Comparison of ENCODE assay signal across 8 cellular contexts in the genomic region with DNA sequence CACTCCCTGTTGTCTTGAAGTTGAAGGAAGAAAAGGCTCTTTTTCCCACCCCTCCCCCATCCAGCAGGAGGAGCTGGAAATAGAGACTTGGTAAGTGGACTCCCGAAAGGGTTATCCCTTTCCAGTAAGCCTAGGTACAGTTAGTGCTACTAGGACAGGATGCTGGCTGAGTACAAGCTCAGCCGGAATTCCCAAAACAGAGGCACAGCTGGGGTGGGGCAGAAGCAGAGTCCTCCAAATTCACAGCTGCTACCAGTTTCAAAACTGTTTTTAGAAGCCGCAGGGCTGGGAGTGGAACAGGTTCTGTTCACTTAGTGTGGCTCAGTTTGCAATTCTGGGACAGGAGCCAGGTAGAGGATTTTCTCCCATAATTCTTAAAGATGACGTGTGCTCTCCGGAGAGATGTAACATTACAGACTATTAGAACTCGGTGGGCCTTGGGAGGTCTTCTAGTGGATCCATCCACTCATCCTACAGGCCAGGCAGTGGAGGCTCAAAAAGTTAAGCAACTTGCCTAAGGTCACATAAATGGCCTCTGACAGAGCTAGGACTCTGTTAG. TPM values are rescaled to one million over a fixed set of nuclear protein-coding genes. Genes with fewer than 3 reads are reported as not detected.
DNase-seq lines count a peak whose midpoint lies in the region; TF ChIP-seq lines count a peak whose summit lies in the region.

No MANE protein-coding gene starts in this region.

- H3K4me3 ChIP-seq in AG04450 (ENCODE audit: low read depth, low read length) (no peak overlapping the region), esophagus muscularis mucosa (peak overlapping the region; percentile 0 to 18 (median 8))

- intact Hi-C loops in esophagus muscularis mucosa (cut with DNase I): no loop called here
- intact Hi-C loops in activated naive CD4-positive, alpha-beta T cell treated with anti-CD3 and anti-CD28 coated beads for 36 hours (cut with micrococcal nuclease): no loop called here

- H3K27ac ChIP-seq in AG04450 (ENCODE audit: low read depth, low read length) (peak overlapping the region; percentile 63), esophagus muscularis mucosa (replicated peaks in 1 of 4) (peak overlapping the region; percentile 45 to 81 (median 61))

- peaks cover 2% of the 10 kb centered on the region for H3K9me3 ChIP-seq in AG04450 (ENCODE audit: control insufficient read depth, insufficient read depth, low read length)
- H3K9me3 ChIP-seq in esophagus muscularis mucosa: no peaks in the 10 kb centered on the region

- no peak overlapping the region for H3K4me3 Mint-ChIP-seq in nephron progenitor cell
- H3K4me3 Mint-ChIP-seq in activated naive CD8-positive, alpha-beta T cell treated with anti-CD3 and anti-CD28 coated beads for 36 hours: no peak overlapping the region
- no peak overlapping the region for H3K4me3 Mint-ChIP-seq in activated naive CD4-positive, alpha-beta T cell treated with anti-CD3 and anti-CD28 coated beads for 36 hours

- H3K27ac Mint-ChIP-seq in nephron progenitor cell: no peak overlapping the region
- H3K27ac Mint-ChIP-seq in activated naive CD8-positive, alpha-beta T cell treated with anti-CD3 and anti-CD28 coated beads for 36 hours: no peak overlapping the region
- H3K27ac Mint-ChIP-seq in activated naive CD4-positive, alpha-beta T cell treated with anti-CD3 and anti-CD28 coated beads for 36 hours: no peak overlapping the region

- no peaks in the 10 kb centered on the region for H3K36me3 ChIP-seq in esophagus muscularis mucosa

- TF ChIP-seq CTCF in AG04450 (IDR thresholded peaks at IDR 0.05; ENCODE audit: low read depth, low read length) (no peak), esophagus muscularis mucosa (IDR thresholded peaks at IDR 0.05) (no peak), nephron progenitor cell (IDR thresholded peaks at IDR 0.05) (no peak)

- 24% methylated on average over 6 of the region's 6 CpGs for WGBS in esophagus muscularis mucosa

- POLR2A ChIA-PET in AG04450 (lab: Yijun Ruan, JAX): interaction anchor here (1.4 kb wide), 1 partner anchor 50 kb away, joined by 4 read pairs; no protein-coding TSS in a partner anchor

- H3K9me3 Mint-ChIP-seq in nephron progenitor cell: peaks cover 33% of the 10 kb centered on the region
- no peaks in the 10 kb centered on the region for H3K9me3 Mint-ChIP-seq in activated naive CD8-positive, alpha-beta T cell treated with anti-CD3 and anti-CD28 coated beads for 36 hours
- H3K9me3 Mint-ChIP-seq in activated naive CD4-positive, alpha-beta T cell treated with anti-CD3 and anti-CD28 coated beads for 36 hours: peaks cover 5% of the 10 kb centered on the region

- CTCF ChIA-PET in AG04450 (lab: Charles Lee): interaction anchor here (0.5 to 0.6 kb wide), 3 partner anchors 21 to 148 kb away, joined by 3 to 7 read pairs (median 3); no protein-coding TSS in a partner anchor
- CTCF ChIA-PET in activated naive CD4-positive, alpha-beta T cell treated with anti-CD3 and anti-CD28 coated beads for 36 hours (lab: Charles Lee): no interaction called here

- H3K4me1 ChIP-seq in esophagus muscularis mucosa: peaks cover 17 to 29% (median 27%) of the 10 kb centered on the region in 4 donors

- peak; percentile 44 for DNase-seq in AG04450 (ENCODE audit: low read depth, low spot score)
- DNase-seq in NCI-H69 (lab: John Stamatoyannopoulos, UW): peak; percentile 9
- no peak for DNase-seq in esophagus muscularis mucosa (ENCODE audit: extremely low spot score)
- peak; percentile 9 for DNase-seq in nephron progenitor cell
- DNase-seq in GM19238 (ENCODE audit: insufficient read length, low spot score): no peak
- no peak for DNase-seq in activated naive CD8-positive, alpha-beta T cell treated with anti-CD3 and anti-CD28 coated beads for 36 hours
- no peak for DNase-seq in activated naive CD4-positive, alpha-beta T cell treated with anti-CD3 and anti-CD28 coated beads for 36 hours
- no peak for DNase-seq in NCI-H1417 treated with DMSO at 0.1 percent for 48 hours (lab: John Stamatoyannopoulos, UW)

- no peaks in the 10 kb centered on the region for H3K27me3 Mint-ChIP-seq in nephron progenitor cell (ENCODE audit: low read depth, poor library complexity)
- no peaks in the 10 kb centered on the region for H3K27me3 Mint-ChIP-seq in activated naive CD8-positive, alpha-beta T cell treated with anti-CD3 and anti-CD28 coated beads for 36 hours
- no peaks in the 10 kb centered on the region for H3K27me3 Mint-ChIP-seq in activated naive CD4-positive, alpha-beta T cell treated with anti-CD3 and anti-CD28 coated beads for 36 hours (ENCODE audit: low read depth)

- peaks cover 27% of the 10 kb centered on the region for H3K4me1 Mint-ChIP-seq in nephron progenitor cell
- H3K4me1 Mint-ChIP-seq in activated naive CD8-positive, alpha-beta T cell treated with anti-CD3 and anti-CD28 coated beads for 36 hours: no peaks in the 10 kb centered on the region
- no peaks in the 10 kb centered on the region for H3K4me1 Mint-ChIP-seq in activated naive CD4-positive, alpha-beta T cell treated with anti-CD3 and anti-CD28 coated beads for 36 hours (ENCODE audit: low read depth)

- TF ChIP-seq POLR2A in esophagus muscularis mucosa (IDR thresholded peaks at IDR 0.05; ENCODE audit: low read depth): no peak

- H3K36me3 Mint-ChIP-seq in nephron progenitor cell (ENCODE audit: low read depth): peaks cover 21% of the 10 kb centered on the region
- no peaks in the 10 kb centered on the region for H3K36me3 Mint-ChIP-seq in activated naive CD8-positive, alpha-beta T cell treated with anti-CD3 and anti-CD28 coated beads for 36 hours
- H3K36me3 Mint-ChIP-seq in activated naive CD4-positive, alpha-beta T cell treated with anti-CD3 and anti-CD28 coated beads for 36 hours (ENCODE audit: low read depth): no peaks in the 10 kb centered on the region

- no peaks in the 10 kb centered on the region for H3K27me3 ChIP-seq in AG04450 (ENCODE audit: control insufficient read depth, insufficient read depth, low read length)
- H3K27me3 ChIP-seq in esophagus muscularis mucosa: no peaks in the 10 kb centered on the region

- peak; percentile 96 for TF ChIP-seq EP300 in esophagus muscularis mucosa (IDR thresholded peaks at IDR 0.05)

RNA-seq across cellular contexts. Expression of a gene that starts 19.0 kb away (rescaled TPM):
- 32.1 and 34.0 TPM in 2 replicates for polyA plus RNA-seq in AG04450 (2011; rRNA removed)
- 59.4 and 94.0 TPM in 2 replicates for polyA minus RNA-seq in AG04450 (2011; rRNA and poly(A)+ RNA removed)
- 100 to 1,000 TPM in 3 of 4 donors, 10 to 100 TPM in 1; 98.6 to 112 (median 102) TPM for total RNA-seq in esophagus muscularis mucosa
- 10 to 100 TPM; 35.8 to 41.6 TPM for total RNA-seq in activated naive CD8-positive, alpha-beta T cell treated with anti-CD3 and anti-CD28 coated beads for 36 hours
- total RNA-seq in activated naive CD4-positive, alpha-beta T cell treated with anti-CD3 and anti-CD28 coated beads for 36 hours: 10 to 100 TPM; 35.3 to 39.9 TPM

Comparison
In these comparisons a context has a peak if more than half of its experiments do, and no peak if none do; other contexts are left out.
1. DNase-seq: peak in AG04450 (single experiment), NCI-H69 (single experiment) and nephron progenitor cell (single experiment); none in esophagus muscularis mucosa (single experiment), GM19238 (single experiment), activated naive CD8-positive, alpha-beta T cell treated with anti-CD3 and anti-CD28 coated beads for 36 hours (single experiment), activated naive CD4-positive, alpha-beta T cell treated with anti-CD3 and anti-CD28 coated beads for 36 hours (single experiment) and NCI-H1417 treated with DMSO at 0.1 percent for 48 hours (single experiment).